7 cellular contexts compared by ENCODE assay signal in the genomic region with DNA sequence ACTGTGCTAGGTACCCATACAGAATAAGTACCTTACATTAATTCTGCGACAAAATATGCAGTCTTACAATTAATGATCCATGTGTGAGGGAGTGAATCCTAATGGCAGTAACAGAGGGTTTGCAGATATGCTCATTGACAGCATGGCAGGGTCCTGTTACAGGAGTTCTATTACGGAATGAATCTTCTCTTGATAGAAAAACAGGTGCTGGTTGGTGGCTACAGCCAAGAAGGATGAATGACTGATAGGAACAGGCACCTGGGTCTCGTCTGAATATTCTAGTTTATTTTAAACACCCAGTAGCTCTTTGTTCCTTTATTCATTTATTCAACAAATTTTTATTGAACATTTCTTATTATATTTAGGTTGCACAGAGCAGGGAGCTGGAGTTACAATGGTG.
"Had no signal": no experiment of that assay in that cellular context is flagged by ENCODE, and none has a peak within 500 bp of the region (broad histone marks: within the 10 kb centered on the region; RNA-seq: fewer than 3 reads in every experiment).

No MANE protein-coding gene starts in this region.

- H3K9me3 Mint-ChIP-seq: H9, HFFc6 had no signal

- H3K4me2 ChIP-seq: GM23338 had no signal

- H3K4me3 Mint-ChIP-seq: GM23338, H9, HFFc6, IgD-negative memory B cell had no signal

- DNase-seq: H9, HFFc6 had no signal

- H3K27ac ChIP-seq: HL-60 had no signal

- H2AFZ ChIP-seq: GM23338 had no signal

- ATAC-seq: GM23338, HCT116, HepG2 had no signal

- H3K36me3 Mint-ChIP-seq: IgD-negative memory B cell had no signal

- H3K4me3 ChIP-seq: GM23338 had no signal

- H3K4me1 Mint-ChIP-seq: IgD-negative memory B cell had no signal

- H3K27ac Mint-ChIP-seq: GM23338, H9, HFFc6, IgD-negative memory B cell had no signal
